In genomic region chr6:41442800-41443501, GRCh38 we compare ENCODE assay signal across 9 cellular contexts.
A peak's percentile ranks its signal among the peaks of the same experiment; 100 is the strongest.
DNase-seq lines count a peak whose midpoint lies in the region; ATAC-seq and TF ChIP-seq lines count a peak whose summit lies in the region.
"Had no signal": no experiment of that assay in that cellular context is flagged by ENCODE, and none has a peak within 500 bp of the region (broad histone marks: within the 10 kb centered on the region; RNA-seq: fewer than 3 reads in every experiment).

No MANE protein-coding gene starts in this region.

- peaks cover 0 to 6% (median 0%) of the 10 kb centered on the region in 7 donors for H3K9me3 Mint-ChIP-seq in CD14-positive monocyte
- no peaks in the 10 kb centered on the region for H3K9me3 Mint-ChIP-seq in nephron progenitor cell

- DNase-seq in CD14-positive monocyte (ENCODE audit: low spot score) (no peak), coronary artery (ENCODE audit: low spot score) (no peak), nephron progenitor cell (peak; percentile 92), NCI-H2081 (lab: John Stamatoyannopoulos, UW) (no peak), GM19238 (ENCODE audit: insufficient read length, low spot score) (no peak)

- H3K27me3 Mint-ChIP-seq in CD14-positive monocyte (ENCODE audit: low read depth in 3 of 3) (peaks cover 29 to 46% (median 42%) of the 10 kb centered on the region in 3 donors), nephron progenitor cell (ENCODE audit: low read depth, poor library complexity) (peaks cover 36% of the 10 kb centered on the region)

- H3K4me1 Mint-ChIP-seq in CD14-positive monocyte (peaks cover 23% of the 10 kb centered on the region), nephron progenitor cell (peaks cover 70% of the 10 kb centered on the region)

- no peaks in the 10 kb centered on the region for H3K36me3 Mint-ChIP-seq in CD14-positive monocyte
- H3K36me3 Mint-ChIP-seq in nephron progenitor cell (ENCODE audit: low read depth): no peaks in the 10 kb centered on the region

- intact Hi-C loops in CD14-positive monocyte (cut with micrococcal nuclease): no loop called here

- H3K27ac Mint-ChIP-seq in CD14-positive monocyte: no peak overlapping the region
- H3K27ac Mint-ChIP-seq in nephron progenitor cell: peak overlapping the region; percentile 79

- TF ChIP-seq CTCF in CD14-positive monocyte (IDR thresholded peaks at IDR 0.05) (peak; percentile 67), LNCAP (IDR thresholded peaks at IDR 0.05) (peak; percentile 29; the same call in 1 of the 2 replicates), coronary artery (IDR thresholded peaks at IDR 0.05) (peak; percentile 40), nephron progenitor cell (IDR thresholded peaks at IDR 0.05) (peak; percentile 95)

- H3K4me3 Mint-ChIP-seq in CD14-positive monocyte (peak overlapping the region in 1 of 2 donors; percentile 67), nephron progenitor cell (no peak overlapping the region)

- ATAC-seq in HG03095 (IDR thresholded peaks at IDR 0.05; ENCODE audit: unreplicated experiment) (no peak), HG02763 (IDR thresholded peaks at IDR 0.05; ENCODE audit: unreplicated experiment) (no peak)

- peak overlapping the region; percentile 63 for H3K4me3 ChIP-seq in coronary artery

- H3K27ac ChIP-seq in coronary artery: peak overlapping the region in 1 of 2 donors; percentile 79
- H3K27ac ChIP-seq: epithelial cell of prostate had no signal

Comparison
In these comparisons a context has a peak if more than half of its experiments do, and no peak if none do; other contexts are left out.
1. CTCF ChIP-seq: peak in every context shown above with its lines; median percentile 95 in nephron progenitor cell; 67 in CD14-positive monocyte; 40 in coronary artery; 29 in LNCAP.